10 cellular contexts compared by ENCODE assay signal in genomic region chr4:38119663-38120374, GRCh38.
DNase-seq lines count a peak whose midpoint lies in the region; TF ChIP-seq lines count a peak whose summit lies in the region.
"Had no signal": no experiment of that assay in that cellular context is flagged by ENCODE, and none has a peak within 500 bp of the region (broad histone marks: within the 10 kb centered on the region; RNA-seq: fewer than 3 reads in every experiment).

No MANE protein-coding gene starts in this region.

- in situ Hi-C loops in Caki2 (cut with HindIII; ENCODE audit: low pct_unique_long_range_greater_than_20kb, low sequenced_read_pairs) (no loop called here), G401 (cut with HindIII; ENCODE audit: low sequenced_read_pairs) (no loop called here)

- H3K4me3 Mint-ChIP-seq in chondrocyte (ENCODE audit: unreplicated experiment) (no peak overlapping the region), nephron (peak overlapping the region in 2 of 3 experiments; percentile 13 to 42)

- peak; percentile 61 for DNase-seq in Caki2 (ENCODE audit: low read depth)
- peak; percentile 20 for DNase-seq in NCI-H146 treated with DMSO at 0.1 percent for 48 hours (lab: John Stamatoyannopoulos, UW; ENCODE audit: unreplicated experiment)
- no peak for DNase-seq in chondrocyte (ENCODE audit: low spot score)
- DNase-seq in activated CD4-positive, CD25-positive, alpha-beta regulatory T cell (lab: John Stamatoyannopoulos, UW), result no peak
- DNase-seq in NCI-H510A (lab: John Stamatoyannopoulos, UW), result no peak
- no peak for DNase-seq in DMS79 (lab: John Stamatoyannopoulos, UW)
- DNase-seq in G401 (ENCODE audit: low spot score), result no peak
- DNase-seq: small intestine, SW 1271 had no signal

- H3K9me3 Mint-ChIP-seq in chondrocyte (ENCODE audit: low read depth) (no peaks in the 10 kb centered on the region), nephron (no peaks in the 10 kb centered on the region)

- TF ChIP-seq CTCF in chondrocyte (IDR thresholded peaks at IDR 0.05) (no peak), nephron (IDR thresholded peaks at IDR 0.05; ENCODE audit: unreplicated experiment in 3 of 3) (no peak)

- H3K36me3 Mint-ChIP-seq in chondrocyte (ENCODE audit: low read depth), result peaks cover 16% of the 10 kb centered on the region
- peaks cover 43% of the 10 kb centered on the region for H3K36me3 Mint-ChIP-seq in nephron (ENCODE audit: low read depth)

- peak overlapping the region; percentile 77 for H3K27ac Mint-ChIP-seq in chondrocyte (ENCODE audit: unreplicated experiment)
- peak overlapping the region; percentile 92 to 95 (median 95) for H3K27ac Mint-ChIP-seq in nephron

- H3K4me1 Mint-ChIP-seq in chondrocyte (ENCODE audit: low read depth) (peaks cover 24% of the 10 kb centered on the region), nephron (peaks cover 37% of the 10 kb centered on the region)

- H3K27me3 Mint-ChIP-seq in chondrocyte (ENCODE audit: low read depth) (no peaks in the 10 kb centered on the region), nephron (ENCODE audit: low read depth) (no peaks in the 10 kb centered on the region)

Comparison
In these comparisons a context has a peak if more than half of its experiments do, and no peak if none do; other contexts are left out.
1. DNase-seq: peak in Caki2 (single experiment) and NCI-H146 treated with DMSO at 0.1 percent for 48 hours (single experiment); none in chondrocyte (single experiment), activated CD4-positive, CD25-positive, alpha-beta regulatory T cell (0 of 4), NCI-H510A (single experiment), DMS79 (single experiment) and G401 (single experiment).